8 cellular contexts compared by ENCODE assay signal in genomic region chr9:104927912-104928740, GRCh38. TPM values are rescaled to one million over a fixed set of nuclear protein-coding genes. Genes with fewer than 3 reads are reported as not detected.
DNase-seq lines count a peak whose midpoint lies in the region; ATAC-seq, FAIRE-seq and TF ChIP-seq lines count a peak whose summit lies in the region.

Gene ABCA1 (minus strand): TSS chr9:104928155. CDS start chr9:104903679, 24,476 bp downstream.

- H3K4me2 ChIP-seq in astrocyte (ENCODE audit: low read length), result peak within 1 kb of the TSS; percentile 86

- H3K9me3 Mint-ChIP-seq in astrocyte (ENCODE audit: unreplicated experiment), result no peaks in the 10 kb centered on the region

- H3K27me3 ChIP-seq in astrocyte (ENCODE audit: insufficient read depth, low read length) (no peaks in the 10 kb centered on the region), right cardiac atrium (ENCODE audit: control insufficient read depth, insufficient read depth) (no peaks in the 10 kb centered on the region), prostate gland (replicated peaks; ENCODE audit: insufficient read depth) (no peaks in the 10 kb centered on the region)

- DNase-seq in A172 (ENCODE audit: low spot score) (peak; percentile 94), GM19238 (ENCODE audit: insufficient read length, low spot score) (peak; percentile 39), LNCaP clone FGC (ENCODE audit: low read depth) (no peak), T1000 (lab: John Stamatoyannopoulos, UW) (peak; percentile 13), astrocyte (ENCODE audit: low read depth) (peak; percentile 79), right cardiac atrium (peak; percentile 90 to 97 (median 95)), prostate gland (ENCODE audit: low spot score) (peak; percentile 92)

- peak within 1 kb of the TSS; percentile 97 for H3K4me3 Mint-ChIP-seq in astrocyte (ENCODE audit: unreplicated experiment)

- peaks cover 21% of the 10 kb centered on the region for H3K4me1 Mint-ChIP-seq in astrocyte (ENCODE audit: low read depth, unreplicated experiment)

- H3K4me1 ChIP-seq in astrocyte (ENCODE audit: insufficient read depth, low read length) (peaks cover 7% of the 10 kb centered on the region), right cardiac atrium (ENCODE audit: control insufficient read depth, insufficient read depth, low read length) (peaks cover 4% of the 10 kb centered on the region), prostate gland (replicated peaks) (no peaks in the 10 kb centered on the region), urinary bladder (ENCODE audit: insufficient read depth) (no peaks in the 10 kb centered on the region)

- H2AFZ ChIP-seq in astrocyte (ENCODE audit: low read depth, low read length), result peak within 1 kb of the TSS; percentile 38

- intact Hi-C loops in right cardiac atrium (cut with DNase I), result loop anchor here (1.0 to 10.0 kb wide), 8 partner anchors 39 to 229 kb away; no protein-coding TSS in a partner anchor
- intact Hi-C loops in prostate gland (cut with DNase I), result loop anchor here (1.0 to 10.0 kb wide), 7 partner anchors 40 to 487 kb away; partner anchors contain the start of gene SLC44A1

- H4K20me1 ChIP-seq in astrocyte (ENCODE audit: insufficient read depth, low read length), result peaks cover 20% of the 10 kb centered on the region

- peak; percentile 80 for TF ChIP-seq POLR2A in prostate gland (IDR thresholded peaks at IDR 0.05)

- H3K27me3 Mint-ChIP-seq in astrocyte (ENCODE audit: low read depth, unreplicated experiment), result no peaks in the 10 kb centered on the region

- no peaks in the 10 kb centered on the region for H3K9me3 ChIP-seq in astrocyte (ENCODE audit: insufficient read depth, low read depth, low read length)
- H3K9me3 ChIP-seq in right cardiac atrium (ENCODE audit: control insufficient read depth, low read length), result no peaks in the 10 kb centered on the region
- no peaks in the 10 kb centered on the region for H3K9me3 ChIP-seq in prostate gland

- H3K36me3 ChIP-seq in astrocyte (ENCODE audit: insufficient read depth, low read length) (no peaks in the 10 kb centered on the region), prostate gland (no peaks in the 10 kb centered on the region), urinary bladder (ENCODE audit: insufficient read depth) (no peaks in the 10 kb centered on the region)

- no peaks in the 10 kb centered on the region for H3K36me3 Mint-ChIP-seq in astrocyte (ENCODE audit: low read depth, unreplicated experiment)

- H3K4me3 ChIP-seq in LNCaP clone FGC (ENCODE audit: low read depth, low read length) (peak within 1 kb of the TSS; percentile 30), astrocyte (ENCODE audit: insufficient read depth, low read depth, low read length) (peak within 1 kb of the TSS; percentile 85), right cardiac atrium (ENCODE audit: low read length) (peak within 1 kb of the TSS; percentile 97), prostate gland (peak within 1 kb of the TSS; percentile 58 to 66), urinary bladder (ENCODE audit: low read depth, low read length) (peak within 1 kb of the TSS; percentile 92)

- ATAC-seq in right cardiac atrium, result peak; percentile 92 to 94

- no peak for FAIRE-seq in astrocyte (lab: Jason Lieb, UNC)

- H3K27ac ChIP-seq in astrocyte (ENCODE audit: low read depth, low read length), result peak within 1 kb of the TSS; percentile 78
- peak within 1 kb of the TSS; percentile 65 for H3K27ac ChIP-seq in right cardiac atrium (ENCODE audit: low read length)
- H3K27ac ChIP-seq in prostate gland, result peak within 1 kb of the TSS; percentile 66 to 68
- peak within 1 kb of the TSS; percentile 91 for H3K27ac ChIP-seq in urinary bladder (ENCODE audit: low read depth)

- H3K9ac ChIP-seq in astrocyte (ENCODE audit: low read length), result peak within 1 kb of the TSS; percentile 93

- peaks cover 45% of the 10 kb centered on the region for H3K79me2 ChIP-seq in astrocyte (ENCODE audit: insufficient read depth, low read length)

- TF ChIP-seq CTCF in LNCaP clone FGC (IDR thresholded peaks at IDR 0.05; ENCODE audit: control insufficient read depth, extremely low read depth, insufficient read depth) (no peak), astrocyte (IDR thresholded peaks at IDR 0.05; ENCODE audit: insufficient read depth, low read depth, low read length) (no peak), prostate gland (IDR thresholded peaks at IDR 0.05) (no peak)

- WGBS in right cardiac atrium, result 4% methylated on average over 53 of the region's 53 CpGs
- WGBS in prostate gland, result 6% methylated on average over 53 of the region's 53 CpGs
- 3% methylated on average over 53 of the region's 53 CpGs for WGBS in urinary bladder

- H3K27ac Mint-ChIP-seq in astrocyte (ENCODE audit: unreplicated experiment), result peak within 1 kb of the TSS; percentile 94

RNA-seq across cellular contexts. Expression of gene ABCA1, which starts in this region (rescaled TPM):
- total RNA-seq in A172 (2014; rRNA removed; shearing (Covaris generic)), result 66.6 and 72.6 TPM in 2 replicates
- total RNA-seq in astrocyte, result 109 and 125 TPM in 2 replicates
- 10 to 100 TPM in 2 of 4 donors, 1 to 10 TPM in 2; 6.3 to 14.2 (median 9.2) TPM for total RNA-seq in right cardiac atrium
- 3.5 TPM for polyA plus RNA-seq in right cardiac atrium
- total RNA-seq in prostate gland, result 10 to 100 TPM; 11.0 to 63.7 TPM
- 46.9 TPM for total RNA-seq in urinary bladder
- polyA plus RNA-seq in urinary bladder, result 14.2 TPM

Comparison
In these comparisons a context has a peak if more than half of its experiments do, and no peak if none do; other contexts are left out.
1. H3K4me3 ChIP-seq: peak in every context shown above with its lines; median percentile 97 in right cardiac atrium; 92 in urinary bladder; 85 in astrocyte; 62 in prostate gland; 30 in LNCaP clone FGC.